9 cellular contexts compared by ENCODE assay signal in the genomic region with DNA sequence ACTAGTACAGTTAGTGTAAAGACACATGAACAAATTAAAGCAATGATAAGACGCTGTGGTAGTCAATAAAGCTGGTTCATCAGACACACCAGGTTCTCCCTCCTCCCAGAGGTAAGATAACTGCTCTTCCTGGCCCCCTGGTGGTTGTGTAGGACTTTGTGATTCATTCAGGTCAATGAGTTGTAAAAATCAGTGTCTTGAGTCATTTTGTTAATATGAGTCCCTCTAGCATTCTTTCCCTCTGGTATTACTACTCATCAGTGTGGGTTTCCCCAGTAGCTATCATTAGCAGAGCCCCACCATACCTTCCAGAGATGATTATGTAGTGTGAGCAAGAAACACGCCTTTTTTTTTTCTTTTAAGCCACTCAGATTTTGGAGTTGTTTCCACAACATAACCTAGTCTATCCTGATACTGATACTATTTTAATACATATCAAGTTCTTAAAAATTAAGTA. TPM values are rescaled to one million over a fixed set of nuclear protein-coding genes. Genes with fewer than 3 reads are reported as not detected.
DNase-seq lines count a peak whose midpoint lies in the region; ATAC-seq, FAIRE-seq and TF ChIP-seq lines count a peak whose summit lies in the region.
"Had no signal": no experiment of that assay in that cellular context is flagged by ENCODE, and none has a peak within 500 bp of the region (broad histone marks: within the 10 kb centered on the region; RNA-seq: fewer than 3 reads in every experiment).

No MANE protein-coding gene starts in this region.

- intact Hi-C loops in kidney (cut with DNase I): no loop called here

- no peak overlapping the region for H3K9ac ChIP-seq in kidney (ENCODE audit: low read length in 2 of 2)

- peaks cover 0 to under 1% of the 10 kb centered on the region in 2 donors for H3K36me3 ChIP-seq in kidney (ENCODE audit: control insufficient read depth in 1 of 2, insufficient read depth in 2 of 2, low read length in 2 of 2)

- H3K27ac ChIP-seq in VCaP (peak overlapping the region; percentile 44), kidney (ENCODE audit: low read depth in 2 of 2, low read length in 2 of 2) (no peak overlapping the region)

- H3K4me1 ChIP-seq in kidney (ENCODE audit: control insufficient read depth in 1 of 2, insufficient read depth in 1 of 2, low read depth in 1 of 2, low read length in 2 of 2): peaks cover 0 to 5% of the 10 kb centered on the region in 2 donors

- FAIRE-seq in GM12891 (lab: Jason Lieb, UNC) (peak; percentile 87), kidney (lab: Jason Lieb, UNC) (no peak)

- DNase-seq in GM12891 (ENCODE audit: insufficient read length, low spot score) (peak; percentile 50), NCI-H2196 treated with DMSO at 0.1 percent for 48 hours (lab: John Stamatoyannopoulos, UW; ENCODE audit: unreplicated experiment) (peak; percentile 51), brain pericyte (ENCODE audit: low read depth, low spot score) (peak; percentile 5), kidney (no peak)
- peak; percentile 83 for DNase-seq in stimulated activated CD4-positive, alpha-beta T cell treated with anti-CD3 and anti-CD28 coated beads, Interleukin-1b, Interleukin-23, amount 100 ng/mL, for 48 hours

- no peak overlapping the region for H3K4me3 ChIP-seq in kidney (ENCODE audit: low read length in 2 of 2)

- ATAC-seq in HG03095 (IDR thresholded peaks at IDR 0.05; ENCODE audit: unreplicated experiment) (peak; percentile 56), GM21619 (IDR thresholded peaks at IDR 0.05; ENCODE audit: unreplicated experiment) (no peak)

- peak; percentile 92 for TF ChIP-seq CTCF in VCaP (conservative IDR thresholded peaks at IDR 0.05)
- TF ChIP-seq CTCF in kidney (IDR thresholded peaks at IDR 0.05; ENCODE audit: borderline replicate concordance, extremely low read depth, insufficient read depth): peak; percentile 66

- H3K9me3 ChIP-seq in kidney (ENCODE audit: control insufficient read depth in 1 of 2, low read length in 2 of 2): no peaks in the 10 kb centered on the region

- TF ChIP-seq POLR2A in GM12891 (IDR thresholded peaks at IDR 0.05; ENCODE audit: low read depth, low read length): no peak

TF ChIP-seq in GM12891, 5 proteins besides CTCF, POLR2A, EP300 and RAD21:
- no peak for TF ChIP-seq SPI1 (IDR thresholded peaks at IDR 0.05; ENCODE audit: low read depth, low read length)
- TF ChIP-seq POLR2AphosphoS5 (IDR thresholded peaks at IDR 0.05; ENCODE audit: low read depth, low read length): no peak
- TF ChIP-seq TAF1 (IDR thresholded peaks at IDR 0.05; ENCODE audit: low read depth, low read length): no peak
- no peak for TF ChIP-seq POU2F2 (IDR thresholded peaks at IDR 0.05; ENCODE audit: low read depth, low read length)
- no peak for TF ChIP-seq PAX5 (IDR thresholded peaks at IDR 0.05; ENCODE audit: insufficient read depth, low read length, severe bottlenecking)

RNA-seq across cellular contexts. Expression of a gene that starts 3.6 kb away (rescaled TPM):
- 21.5 TPM for polyA plus RNA-seq in GM12891 (2012; ENCODE audit: low read depth, missing spikeins)
- 51.6 TPM for total RNA-seq in kidney
- polyA plus RNA-seq in kidney (ENCODE audit: insufficient read depth, low read depth, low replicate concordance): 12.1 TPM

RNA-seq across cellular contexts. Expression of a gene that starts 35.6 kb away (rescaled TPM):
- polyA plus RNA-seq in GM12891 (2012; ENCODE audit: low read depth, missing spikeins): not detected
- not detected for total RNA-seq in kidney
- polyA plus RNA-seq in kidney (ENCODE audit: insufficient read depth, low read depth, low replicate concordance): not detected
- total RNA-seq: urinary bladder had no signal
- polyA plus RNA-seq: urinary bladder had no signal

RNA-seq across cellular contexts. Expression of a gene that starts 46.1 kb away (rescaled TPM):
- polyA plus RNA-seq in GM12891 (2012; ENCODE audit: low read depth, missing spikeins): 17.7 TPM
- total RNA-seq in kidney: 46.0 TPM
- 13.0 TPM for polyA plus RNA-seq in kidney (ENCODE audit: insufficient read depth, low read depth, low replicate concordance)

RNA-seq across cellular contexts. Expression of a gene that starts 52.1 kb away (rescaled TPM):
- 24.9 TPM for polyA plus RNA-seq in GM12891 (2012; ENCODE audit: low read depth, missing spikeins)
- 268 TPM for total RNA-seq in kidney
- polyA plus RNA-seq in kidney (ENCODE audit: insufficient read depth, low read depth, low replicate concordance): 258 TPM

RNA-seq across cellular contexts. Expression of a gene that starts 59.5 kb away (rescaled TPM):
- 0.62 TPM for polyA plus RNA-seq in GM12891 (2012; ENCODE audit: low read depth, missing spikeins)
- total RNA-seq in kidney: 3.3 TPM
- polyA plus RNA-seq in kidney (ENCODE audit: insufficient read depth, low read depth, low replicate concordance): 38.5 TPM
